21 cellular contexts compared by ENCODE assay signal in genomic region chr1:183228650-183229220, GRCh38. TPM values are rescaled to one million over a fixed set of nuclear protein-coding genes. Genes with fewer than 3 reads are reported as not detected.
DNase-seq lines count a peak whose midpoint lies in the region; ATAC-seq and TF ChIP-seq lines count a peak whose summit lies in the region.
"Had no signal": no experiment of that assay in that cellular context is flagged by ENCODE, and none has a peak within 500 bp of the region (broad histone marks: within the 10 kb centered on the region; RNA-seq: fewer than 3 reads in every experiment).

No MANE protein-coding gene starts in this region.

- H3K4me1 ChIP-seq in trophoblast cell (ENCODE audit: control insufficient read depth in 1 of 2, insufficient read depth in 2 of 2, low read length in 2 of 2) (peaks cover 16 to 20% of the 10 kb centered on the region in 2 experiments), ascending aorta (no peaks in the 10 kb centered on the region)

- peak overlapping the region; percentile 52 for H4K8ac ChIP-seq in trophoblast cell (ENCODE audit: low read depth, low read length)

- H4K91ac ChIP-seq in trophoblast cell (ENCODE audit: low read depth, low read length) = peak overlapping the region; percentile 72

- POLR2A ChIA-PET in RWPE1 (lab: Yijun Ruan, JAX; ENCODE audit: low non-redundant PET) = no interaction called here

- H3K4me3 ChIP-seq in trophoblast cell (ENCODE audit: low read depth, low read length) (no peak overlapping the region), ascending aorta (no peak overlapping the region)
- H3K4me3 ChIP-seq: gastrocnemius medialis, MG63, vagina had no signal

- H3K9ac ChIP-seq in trophoblast cell (ENCODE audit: low read length) = no peak overlapping the region
- H3K9ac ChIP-seq: SK-N-SH had no signal

- H3K23ac ChIP-seq in trophoblast cell (ENCODE audit: low read length) = no peak overlapping the region

- no peak overlapping the region for H2AFZ ChIP-seq in trophoblast cell (ENCODE audit: insufficient read depth, low read length, poor library complexity)

- TF ChIP-seq CTCF in RWPE1 (conservative IDR thresholded peaks at IDR 0.05; ENCODE audit: low read depth) (no peak), ascending aorta (IDR thresholded peaks at IDR 0.05) (no peak)

- H3K27ac ChIP-seq in RWPE1 = peak overlapping the region; percentile 60
- peak overlapping the region; percentile 77 for H3K27ac ChIP-seq in trophoblast cell (ENCODE audit: low read depth, low read length)
- H3K27ac ChIP-seq in ascending aorta = no peak overlapping the region
- H3K27ac ChIP-seq: 22Rv1, gastrocnemius medialis, vagina had no signal

- peak overlapping the region; percentile 26 for H3K18ac ChIP-seq in trophoblast cell (ENCODE audit: low read length)

- H3K4me2 ChIP-seq in trophoblast cell (ENCODE audit: low read length) = no peak overlapping the region
- H3K4me2 ChIP-seq: SK-N-SH had no signal

- CTCF ChIA-PET in RWPE1 (lab: Yijun Ruan, JAX) = interaction anchor here (0.6 to 1.1 kb wide), 3 partner anchors 53 to 322 kb away, joined by 3 to 4 read pairs (median 4); no protein-coding TSS in a partner anchor

- peak overlapping the region; percentile 4 for H2AK5ac ChIP-seq in trophoblast cell (ENCODE audit: low read length)

- H3K4ac ChIP-seq in trophoblast cell (ENCODE audit: low read depth, low read length) = no peak overlapping the region

- H3K27me3 ChIP-seq in trophoblast cell (ENCODE audit: insufficient read depth, low read length) = no peaks in the 10 kb centered on the region
- H3K27me3 ChIP-seq in ascending aorta = no peaks in the 10 kb centered on the region
- H3K27me3 ChIP-seq: gastrocnemius medialis, MG63, vagina had no signal

- H3K14ac ChIP-seq in trophoblast cell (ENCODE audit: low read length) = peak overlapping the region; percentile 50

- H3K9me3 ChIP-seq in trophoblast cell (ENCODE audit: insufficient read depth, low read depth, low read length) = no peaks in the 10 kb centered on the region
- no peaks in the 10 kb centered on the region for H3K9me3 ChIP-seq in ascending aorta
- H3K9me3 ChIP-seq: gastrocnemius medialis, MG63, SK-N-SH, vagina had no signal

- H2BK120ac ChIP-seq in trophoblast cell (ENCODE audit: insufficient read depth, low read length, poor library complexity) = peak overlapping the region; percentile 28

- peaks cover 0 to 2% of the 10 kb centered on the region in 2 experiments for H3K36me3 ChIP-seq in trophoblast cell (ENCODE audit: control insufficient read depth in 1 of 2, insufficient read depth in 2 of 2, low read length in 2 of 2)
- H3K36me3 ChIP-seq in ascending aorta = no peaks in the 10 kb centered on the region
- H3K36me3 ChIP-seq: gastrocnemius medialis, MG63, vagina had no signal

- intact Hi-C loops in ascending aorta (cut with DNase I) = no loop called here

- H3K79me2 ChIP-seq in trophoblast cell (ENCODE audit: control insufficient read depth, insufficient read depth, low read length, poor library complexity) = peaks cover 2% of the 10 kb centered on the region

- H2BK12ac ChIP-seq in trophoblast cell (ENCODE audit: low read length) = peak overlapping the region; percentile 19

- no CpG with 5 or more reads among the region's 7 CpGs for WGBS in trophoblast cell (ENCODE audit: extremely low coverage, insufficient coverage, insufficient read length)

- H3K79me1 ChIP-seq in trophoblast cell (ENCODE audit: low read length) = peaks cover 9% of the 10 kb centered on the region

- peak overlapping the region; percentile 27 for H2BK5ac ChIP-seq in trophoblast cell (ENCODE audit: low read depth, low read length, poor library complexity)

- DNase-seq in DMS53 (lab: John Stamatoyannopoulos, UW) (peak; percentile 40), DMS53 treated with DMSO at 0.1 percent for 48 hours (lab: John Stamatoyannopoulos, UW; ENCODE audit: unreplicated experiment) (no peak), RWPE1 (ENCODE audit: low spot score) (no peak), left kidney (ENCODE audit: low read depth, low spot score) (peak; percentile 67), trophoblast cell (no peak), kidney tubule cell (ENCODE audit: low spot score) (no peak), ascending aorta (ENCODE audit: low spot score in 2 of 2) (no peak)
- DNase-seq: central memory CD4-positive, alpha-beta T cell; gastrocnemius medialis; hippocampal formation; NCI-H2029 treated with DMSO at 0.1 percent for 48 hours; stimulated activated naive CD4-positive, alpha-beta T cell treated with Interleukin-2 at 50 U/mL for 16 hours had no signal

- no peak for ATAC-seq in GM18498 (IDR thresholded peaks at IDR 0.05; ENCODE audit: unreplicated experiment)

- H4K12ac ChIP-seq in trophoblast cell (ENCODE audit: low read depth, low read length) = no peak overlapping the region

RNA-seq across cellular contexts. Expression of gene LAMC2, which starts 42.7 kb away (rescaled TPM):
- polyA plus RNA-seq in trophoblast cell (2013) = 22.9 and 24.7 TPM in 2 replicates
- total RNA-seq in ascending aorta = 1.1 TPM
- total RNA-seq: activated naive CD8-positive, alpha-beta T cell treated with anti-CD3 and anti-CD28 coated beads for 36 hours; mononuclear cell; T-helper 2 cell treated with Interferon-gamma antibody and Interleukin-4, amounts not matched to agents 100 ng/mL and 5 ng/mL, for 36 hours had no signal
- polyA plus RNA-seq: IgD-negative memory B cell had no signal

Comparison
In these comparisons a context has a peak if more than half of its experiments do, and no peak if none do; other contexts are left out.
1. DNase-seq: peak in DMS53 (single experiment) and left kidney (single experiment); none in DMS53 treated with DMSO at 0.1 percent for 48 hours (single experiment), RWPE1 (single experiment), trophoblast cell (0 of 2), kidney tubule cell (single experiment) and ascending aorta (0 of 2).
2. H3K27ac ChIP-seq: peak in RWPE1 (single experiment) and trophoblast cell (single experiment); none in ascending aorta (0 of 2).